In genomic region chr22:44473166-44473565, GRCh38 we compare ENCODE assay signal across 18 cellular contexts. TPM values are rescaled to one million over a fixed set of nuclear protein-coding genes. Genes with fewer than 3 reads are reported as not detected.
A peak's percentile ranks its signal among the peaks of the same experiment; 100 is the strongest.
DNase-seq lines count a peak whose midpoint lies in the region; TF ChIP-seq lines count a peak whose summit lies in the region.
"Had no signal": no experiment of that assay in that cellular context is flagged by ENCODE, and none has a peak within 500 bp of the region (broad histone marks: within the 10 kb centered on the region; RNA-seq: fewer than 3 reads in every experiment).

No MANE protein-coding gene starts in this region.

- H4K20me1 ChIP-seq in hepatocyte (ENCODE audit: insufficient read depth, poor library complexity, severe bottlenecking) (no peaks in the 10 kb centered on the region), neural progenitor cell (ENCODE audit: low read depth) (no peaks in the 10 kb centered on the region)
- H4K20me1 ChIP-seq: BLaER1 had no signal

- TF ChIP-seq EP300 in esophagus muscularis mucosa (IDR thresholded peaks at IDR 0.05) = no peak

- no peak overlapping the region for H3K9ac ChIP-seq in neural progenitor cell
- H3K9ac ChIP-seq: BLaER1 had no signal

- H3K4me3 ChIP-seq in AG10803 (ENCODE audit: low read length) = no peak overlapping the region
- no peak overlapping the region for H3K4me3 ChIP-seq in esophagus muscularis mucosa
- H3K4me3 ChIP-seq in hepatocyte = no peak overlapping the region
- no peak overlapping the region for H3K4me3 ChIP-seq in neural progenitor cell
- H3K4me3 ChIP-seq: BLaER1 had no signal

- H3K27ac Mint-ChIP-seq in osteocyte (ENCODE audit: unreplicated experiment) = no peak overlapping the region
- H3K27ac Mint-ChIP-seq in neural progenitor cell = no peak overlapping the region
- H3K27ac Mint-ChIP-seq: CD14-positive monocyte; CD4-positive, alpha-beta memory T cell; HFFc6 had no signal

- no peak for TF ChIP-seq POLR2A in esophagus muscularis mucosa (IDR thresholded peaks at IDR 0.05; ENCODE audit: low read depth)

- H3K4me1 ChIP-seq in esophagus muscularis mucosa (no peaks in the 10 kb centered on the region), hepatocyte (ENCODE audit: insufficient read depth) (peaks cover 12% of the 10 kb centered on the region), neural progenitor cell (no peaks in the 10 kb centered on the region)
- H3K4me1 ChIP-seq: BLaER1 had no signal

- H2AFZ ChIP-seq in hepatocyte (no peak overlapping the region), neural progenitor cell (replicated peaks) (no peak overlapping the region)

- peak; percentile 17 for DNase-seq in AG10803 (ENCODE audit: low read depth)
- peak; percentile 24 for DNase-seq in esophagus muscularis mucosa (ENCODE audit: extremely low spot score)
- no peak for DNase-seq in hepatocyte (ENCODE audit: low spot score)
- peak; percentile 49 for DNase-seq in osteocyte (ENCODE audit: extremely low spot score, unreplicated experiment)
- no peak for DNase-seq in GM20000 (ENCODE audit: low spot score)
- DNase-seq in NCI-H748 treated with DMSO at 0.1 percent for 48 hours (lab: John Stamatoyannopoulos, UW) = no peak
- DNase-seq in neural progenitor cell (ENCODE audit: low spot score) = no peak
- DNase-seq: ACHN; CD4-positive, alpha-beta memory T cell; DMS153; DMS79; GDM1; GOT3; H7; HFFc6 had no signal

- H3K4me3 Mint-ChIP-seq in osteocyte (ENCODE audit: unreplicated experiment) (no peak overlapping the region), neural progenitor cell (no peak overlapping the region)
- H3K4me3 Mint-ChIP-seq: CD14-positive monocyte; CD4-positive, alpha-beta memory T cell; HFFc6 had no signal

- H3K79me2 ChIP-seq in hepatocyte (no peaks in the 10 kb centered on the region), neural progenitor cell (ENCODE audit: low read depth) (no peaks in the 10 kb centered on the region)

- H3K4me2 ChIP-seq in hepatocyte (no peak overlapping the region), neural progenitor cell (no peak overlapping the region)
- H3K4me2 ChIP-seq: BLaER1 had no signal

- no peak overlapping the region for H3K27ac ChIP-seq in esophagus muscularis mucosa (replicated peaks in 1 of 4)
- H3K27ac ChIP-seq in hepatocyte = peak overlapping the region; percentile 58
- H3K27ac ChIP-seq in neural progenitor cell = no peak overlapping the region
- H3K27ac ChIP-seq: BLaER1, HL-60 had no signal

- H3K9me3 Mint-ChIP-seq in osteocyte (ENCODE audit: unreplicated experiment) (peaks cover 23% of the 10 kb centered on the region), neural progenitor cell (peaks cover 18% of the 10 kb centered on the region)

- peaks cover 0 to 16% (median 11%) of the 10 kb centered on the region in 4 donors for H3K9me3 ChIP-seq in esophagus muscularis mucosa
- peaks cover 13% of the 10 kb centered on the region for H3K9me3 ChIP-seq in hepatocyte (ENCODE audit: low read depth)
- H3K9me3 ChIP-seq in neural progenitor cell (ENCODE audit: low read depth) = peaks cover 8% of the 10 kb centered on the region

- no peak for TF ChIP-seq CTCF in AG10803 (conservative IDR thresholded peaks at IDR 0.05; ENCODE audit: low read length)
- no peak for TF ChIP-seq CTCF in esophagus muscularis mucosa (IDR thresholded peaks at IDR 0.05)
- TF ChIP-seq CTCF in hepatocyte (IDR thresholded peaks at IDR 0.05; ENCODE audit: poor library complexity) = no peak
- no peak for TF ChIP-seq CTCF in osteocyte (IDR thresholded peaks at IDR 0.05)
- no peak for TF ChIP-seq CTCF in GM20000 (IDR thresholded peaks at IDR 0.05; ENCODE audit: extremely low read depth, missing control alignments)
- no peak for TF ChIP-seq CTCF in neural progenitor cell (IDR thresholded peaks at IDR 0.05)

- intact Hi-C loops in esophagus muscularis mucosa (cut with DNase I) = no loop called here

- no peaks in the 10 kb centered on the region for H3F3A ChIP-seq in neural progenitor cell (ENCODE audit: low read depth)

- H3K36me3 Mint-ChIP-seq in osteocyte (ENCODE audit: unreplicated experiment) (peaks cover 2% of the 10 kb centered on the region), neural progenitor cell (peaks cover 2% of the 10 kb centered on the region)
- H3K36me3 Mint-ChIP-seq: CD14-positive monocyte had no signal

- H3K4me1 Mint-ChIP-seq in osteocyte (ENCODE audit: unreplicated experiment) (no peaks in the 10 kb centered on the region), neural progenitor cell (no peaks in the 10 kb centered on the region)
- H3K4me1 Mint-ChIP-seq: CD14-positive monocyte; CD4-positive, alpha-beta memory T cell had no signal

- WGBS in esophagus muscularis mucosa = 89% methylated on average over 4 of the region's 4 CpGs
- 83% methylated on average over 4 of the region's 4 CpGs for WGBS in hepatocyte (ENCODE audit: low lambda C conversion rate, missing lambda C conversion rate)

- H3K9me2 ChIP-seq in hepatocyte (replicated peaks; ENCODE audit: insufficient read depth) = no peaks in the 10 kb centered on the region

- H3K27me3 ChIP-seq in esophagus muscularis mucosa (no peaks in the 10 kb centered on the region), hepatocyte (no peaks in the 10 kb centered on the region), neural progenitor cell (no peaks in the 10 kb centered on the region)
- H3K27me3 ChIP-seq: BLaER1 had no signal

- H3K27me3 Mint-ChIP-seq in osteocyte (ENCODE audit: unreplicated experiment) (peaks cover 43% of the 10 kb centered on the region), neural progenitor cell (ENCODE audit: insufficient read depth, low read depth) (peaks cover 3% of the 10 kb centered on the region)

- H3K36me3 ChIP-seq in esophagus muscularis mucosa (no peaks in the 10 kb centered on the region), hepatocyte (replicated peaks; ENCODE audit: insufficient read depth, low read depth) (no peaks in the 10 kb centered on the region), neural progenitor cell (no peaks in the 10 kb centered on the region)
- H3K36me3 ChIP-seq: BLaER1 had no signal

RNA-seq across cellular contexts. Expression of gene RTL6, which starts 24.9 kb away (rescaled TPM):
- 10 to 100 TPM; 28.7 to 40.7 (median 35.5) TPM for total RNA-seq in esophagus muscularis mucosa
- 20.6 and 23.4 TPM in 2 replicates for total RNA-seq in hepatocyte
- 13.0 and 15.3 TPM in 2 replicates for polyA plus RNA-seq in hepatocyte
- total RNA-seq in osteocyte = 34.1 and 35.5 TPM in 2 replicates
- 15.7 and 27.6 TPM in 2 replicates for total RNA-seq in neural progenitor cell (ENCODE audit: low replicate concordance)

Comparison
In these comparisons a context has a peak if more than half of its experiments do, and no peak if none do; other contexts are left out.
1. DNase-seq: peak in AG10803 (single experiment), esophagus muscularis mucosa (single experiment) and osteocyte (single experiment); none in hepatocyte (single experiment), GM20000 (single experiment), NCI-H748 treated with DMSO at 0.1 percent for 48 hours (single experiment) and neural progenitor cell (single experiment).